10 cellular contexts compared by ENCODE assay signal in genomic region chr17:30377574-30377973, GRCh38. TPM values are rescaled to one million over a fixed set of nuclear protein-coding genes. Genes with fewer than 3 reads are reported as not detected.
DNase-seq lines count a peak whose midpoint lies in the region; ATAC-seq and TF ChIP-seq lines count a peak whose summit lies in the region.
"Had no signal": no experiment of that assay in that cellular context is flagged by ENCODE, and none has a peak within 500 bp of the region (broad histone marks: within the 10 kb centered on the region; RNA-seq: fewer than 3 reads in every experiment).

No MANE protein-coding gene starts in this region.

- peaks cover 0 to 2% (median 0%) of the 10 kb centered on the region in 7 donors for H3K9me3 Mint-ChIP-seq in CD4-positive, CD25-positive, alpha-beta regulatory T cell
- H3K9me3 Mint-ChIP-seq in central memory CD8-positive, alpha-beta T cell, result no peaks in the 10 kb centered on the region

- peaks cover 10 to 46% (median 34%) of the 10 kb centered on the region in 4 donors for H3K4me1 Mint-ChIP-seq in CD4-positive, CD25-positive, alpha-beta regulatory T cell
- H3K4me1 Mint-ChIP-seq in central memory CD8-positive, alpha-beta T cell, result peaks cover 57% of the 10 kb centered on the region

- H3K4me1 ChIP-seq in CD4-positive, CD25-positive, alpha-beta regulatory T cell (ENCODE audit: control insufficient read depth, insufficient read depth, low read length, poor library complexity, severe bottlenecking), result peaks cover 29% of the 10 kb centered on the region
- H3K4me1 ChIP-seq in KMS-11 (ENCODE audit: low read depth, poor library complexity, severe bottlenecking), result peaks cover 69% of the 10 kb centered on the region

- peak overlapping the region; percentile 95; the same call in 1 of the 2 replicates for H2AFZ ChIP-seq in KMS-11 (ENCODE audit: low read depth)
- H2AFZ ChIP-seq in neural cell (ENCODE audit: low read depth, low read length), result no peak overlapping the region

- H3K4me3 Mint-ChIP-seq in CD4-positive, CD25-positive, alpha-beta regulatory T cell, result peak overlapping the region; percentile 92 to 99 (median 96)
- H3K4me3 Mint-ChIP-seq in central memory CD8-positive, alpha-beta T cell, result peak overlapping the region; percentile 83

- H3K4me3 ChIP-seq in CD4-positive, CD25-positive, alpha-beta regulatory T cell (ENCODE audit: low read depth, low read length), result peak overlapping the region; percentile 95
- H3K4me3 ChIP-seq in KMS-11 (IDR thresholded peaks at IDR 0.05; ENCODE audit: insufficient read depth, low read depth, low read length) (no peak overlapping the region), neural cell (ENCODE audit: low read length) (peak overlapping the region; percentile 83)

- no peaks in the 10 kb centered on the region for H3K36me3 ChIP-seq in CD4-positive, CD25-positive, alpha-beta regulatory T cell (ENCODE audit: control insufficient read depth, insufficient read depth, low read length)
- no peaks in the 10 kb centered on the region for H3K36me3 ChIP-seq in KMS-11 (ENCODE audit: insufficient read depth)
- H3K36me3 ChIP-seq in neural cell (ENCODE audit: insufficient read depth, low read length), result no peaks in the 10 kb centered on the region

- H3K4me2 ChIP-seq in KMS-11, result peak overlapping the region; percentile 88; the same call in 1 of the 2 replicates
- peak overlapping the region; percentile 56 for H3K4me2 ChIP-seq in neural cell (ENCODE audit: low read length)

- no peaks in the 10 kb centered on the region for H3K9me3 ChIP-seq in CD4-positive, CD25-positive, alpha-beta regulatory T cell (ENCODE audit: control insufficient read depth in 2 of 2, low read length in 2 of 2)
- no peaks in the 10 kb centered on the region for H3K9me3 ChIP-seq in neural cell (ENCODE audit: low read length)
- H3K9me3 ChIP-seq: SJSA1 had no signal

- peaks cover 5% of the 10 kb centered on the region for H3K27me3 ChIP-seq in CD4-positive, CD25-positive, alpha-beta regulatory T cell (ENCODE audit: control insufficient read depth, insufficient read depth, low read length)
- no peaks in the 10 kb centered on the region for H3K27me3 ChIP-seq in KMS-11 (ENCODE audit: insufficient read depth, low read depth)
- H3K27me3 ChIP-seq in neural cell (ENCODE audit: insufficient read depth, low read depth, low read length), result no peaks in the 10 kb centered on the region
- H3K27me3 ChIP-seq: SJSA1 had no signal

- H3F3A ChIP-seq in neural cell (ENCODE audit: insufficient read depth, low read length, poor library complexity, severe bottlenecking), result no peaks in the 10 kb centered on the region

- TF ChIP-seq CTCF in KMS-11 (conservative IDR thresholded peaks at IDR 0.05; ENCODE audit: low read depth, low read length) (no peak), neural cell (IDR thresholded peaks at IDR 0.05; ENCODE audit: poor library complexity, severe bottlenecking) (no peak)

- TF ChIP-seq RAD21 in neural cell (conservative IDR thresholded peaks at IDR 0.05), result no peak

- H3K36me3 Mint-ChIP-seq in CD4-positive, CD25-positive, alpha-beta regulatory T cell, result no peaks in the 10 kb centered on the region
- peaks cover 17% of the 10 kb centered on the region for H3K36me3 Mint-ChIP-seq in central memory CD8-positive, alpha-beta T cell (ENCODE audit: insufficient read depth)

- TF ChIP-seq EP300 in neural cell (conservative IDR thresholded peaks at IDR 0.05; ENCODE audit: poor library complexity, severe bottlenecking), result no peak

- peaks cover 4% of the 10 kb centered on the region for H3K27me3 Mint-ChIP-seq in CD4-positive, CD25-positive, alpha-beta regulatory T cell
- no peaks in the 10 kb centered on the region for H3K27me3 Mint-ChIP-seq in central memory CD8-positive, alpha-beta T cell

- no peak for DNase-seq in CD4-positive, CD25-positive, alpha-beta regulatory T cell
- DNase-seq in central memory CD8-positive, alpha-beta T cell (ENCODE audit: low spot score in 2 of 2), result no peak
- DNase-seq in NCI-H446 (lab: John Stamatoyannopoulos, UW), result no peak
- no peak for DNase-seq in NCI-H2107 (lab: John Stamatoyannopoulos, UW)
- DNase-seq in HK-2 (ENCODE audit: unreplicated experiment), result no peak
- DNase-seq: NCI-H524 treated with DMSO at 0.1 percent for 48 hours had no signal

- no peaks in the 10 kb centered on the region; the same call in 1 of the 2 replicates for H4K20me1 ChIP-seq in KMS-11 (ENCODE audit: insufficient read depth)
- H4K20me1 ChIP-seq in neural cell (ENCODE audit: insufficient read depth), result no peaks in the 10 kb centered on the region

- H3K27ac Mint-ChIP-seq in CD4-positive, CD25-positive, alpha-beta regulatory T cell, result peak overlapping the region; percentile 94 to 96 (median 95)
- H3K27ac Mint-ChIP-seq in central memory CD8-positive, alpha-beta T cell (ENCODE audit: low read depth), result peak overlapping the region; percentile 93

- H3K9ac ChIP-seq in KMS-11, result no peak overlapping the region
- no peak overlapping the region for H3K9ac ChIP-seq in neural cell (ENCODE audit: low read length)

- H3K27ac ChIP-seq in CD4-positive, CD25-positive, alpha-beta regulatory T cell (ENCODE audit: insufficient read depth, low read length, poor library complexity, severe bottlenecking), result peak overlapping the region; percentile 90
- H3K27ac ChIP-seq in KMS-11 (peak overlapping the region; percentile 64; the same call in 1 of the 2 replicates), neural cell (ENCODE audit: low read length) (no peak overlapping the region)
- H3K27ac ChIP-seq: SJSA1 had no signal

- H3K9me2 ChIP-seq in neural cell (ENCODE audit: insufficient read depth, low read length), result no peaks in the 10 kb centered on the region

- ATAC-seq in CD4-positive, CD25-positive, alpha-beta regulatory T cell (ENCODE audit: low read depth in 2 of 2), result no peak
- no peak for ATAC-seq in central memory CD8-positive, alpha-beta T cell (replicated peaks; ENCODE audit: extremely low read depth, poor library complexity, severe bottlenecking)
- no peak for ATAC-seq in GM18861 (IDR thresholded peaks at IDR 0.05; ENCODE audit: unreplicated experiment)

- H3K79me2 ChIP-seq in KMS-11 (ENCODE audit: insufficient read depth, low read depth), result peaks cover 8% of the 10 kb centered on the region; the same call in 1 of the 2 replicates
- peaks cover 32% of the 10 kb centered on the region for H3K79me2 ChIP-seq in neural cell (replicated peaks; ENCODE audit: insufficient read depth, low read length)

TF ChIP-seq in neural cell, 6 proteins besides CTCF, POLR2A, EP300 and RAD21:
- TF ChIP-seq TAF1 (IDR thresholded peaks at IDR 0.05; ENCODE audit: low read depth) (no peak), POLR2AphosphoS5 (IDR thresholded peaks at IDR 0.05) (no peak), REST (IDR thresholded peaks at IDR 0.05; ENCODE audit: borderline replicate concordance) (no peak), SMC3 (conservative IDR thresholded peaks at IDR 0.05; ENCODE audit: poor library complexity) (no peak), MXI1 (conservative IDR thresholded peaks at IDR 0.05; ENCODE audit: poor library complexity, severe bottlenecking) (no peak), EZH2 (IDR thresholded peaks at IDR 0.05; ENCODE audit: borderline replicate concordance, insufficient read depth, low read length, poor library complexity, severe bottlenecking) (no peak)

RNA-seq across cellular contexts. Expression of gene CPD, which starts 1.2 kb away (rescaled TPM):
- 40.2 TPM for total RNA-seq in CD4-positive, CD25-positive, alpha-beta regulatory T cell
- 10 to 100 TPM in 1 of 4 donors, 1 to 10 TPM in 3; 6.5 to 11.0 (median 8.1) TPM for polyA plus RNA-seq in CD4-positive, CD25-positive, alpha-beta regulatory T cell
- polyA plus RNA-seq in neural cell, result 14.1 and 14.3 TPM in 2 replicates
- 98.8 and 117 TPM in 2 replicates for polyA minus RNA-seq in neural cell

RNA-seq across cellular contexts. Expression of gene TMIGD1, which starts 43.7 kb away (rescaled TPM):
- total RNA-seq in CD4-positive, CD25-positive, alpha-beta regulatory T cell, result not detected
- polyA plus RNA-seq in CD4-positive, CD25-positive, alpha-beta regulatory T cell, result not detected
- not detected in 2 replicates for polyA plus RNA-seq in neural cell
- polyA minus RNA-seq in neural cell, result not detected in 2 replicates
- total RNA-seq: SJSA1 had no signal
